ENCODE assay signal across 25 cellular contexts in genomic region chr20:37948956-37949355, GRCh38. TPM values are rescaled to one million over a fixed set of nuclear protein-coding genes. Genes with fewer than 3 reads are reported as not detected.
"Had no signal": no experiment of that assay in that cellular context is flagged by ENCODE, and none has a peak within 500 bp of the region (broad histone marks: within the 10 kb centered on the region; RNA-seq: fewer than 3 reads in every experiment).

No MANE protein-coding gene starts in this region.

- ATAC-seq: activated CD4-positive, alpha-beta T cell treated with anti-CD3 and anti-CD28 coated beads for 36 hours; esophagus mucosa; heart right ventricle; naive thymus-derived CD4-positive, alpha-beta T cell; stimulated activated naive B cell treated with anti-CD40 and anti-IgM and Interleukin-4, amounts not matched to agents 10 μg/mL and 1 μg/mL and 100 μg/mL, for 72 hours; upper lobe of right lung had no signal

- H3K36me3 ChIP-seq: heart right ventricle, sigmoid colon, upper lobe of right lung had no signal

- H3K9me3 ChIP-seq: sigmoid colon, testis, upper lobe of right lung had no signal

- H3K27me3 Mint-ChIP-seq: activated naive CD4-positive, alpha-beta T cell treated with anti-CD3 and anti-CD28 coated beads, Interleukin-2, amount 50 U/mL, for 24 hours; brain had no signal

- H3K9me3 Mint-ChIP-seq: T-helper 1 cell treated with Interleukin-12 subunit alpha and Interleukin-12 subunit beta and Interleukin-4 antibody, amounts not matched to agents 30 μg/mL and 1 μg/mL, for 36 hours had no signal

- H3K27ac Mint-ChIP-seq: activated B cell treated with CpG ODN at 0.5 μM for 24 hours; activated CD4-positive, alpha-beta T cell treated with anti-CD3 and anti-CD28 coated beads for 36 hours; activated naive CD4-positive, alpha-beta T cell treated with anti-CD3 and anti-CD28 coated beads, Interleukin-2, amount 50 U/mL, for 24 hours; brain; naive thymus-derived CD4-positive, alpha-beta T cell; stimulated activated naive B cell treated with anti-CD40 and anti-IgM and Interleukin-4, amounts not matched to agents 10 μg/mL and 1 μg/mL and 100 μg/mL, for 72 hours; T-helper 1 cell treated with Interleukin-12 subunit alpha and Interleukin-12 subunit beta and Interleukin-4 antibody, amounts not matched to agents 30 μg/mL and 1 μg/mL, for 36 hours had no signal

- H3K4me1 Mint-ChIP-seq: activated B cell treated with CpG ODN at 0.5 μM for 24 hours; activated CD4-positive, alpha-beta T cell treated with anti-CD3 and anti-CD28 coated beads for 36 hours; activated naive CD4-positive, alpha-beta T cell treated with anti-CD3 and anti-CD28 coated beads, Interleukin-2, amount 50 U/mL, for 24 hours; naive thymus-derived CD4-positive, alpha-beta T cell; stimulated activated naive B cell treated with anti-CD40 and anti-IgM and Interleukin-4, amounts not matched to agents 10 μg/mL and 1 μg/mL and 100 μg/mL, for 72 hours had no signal

- H3K27me3 ChIP-seq: heart right ventricle, testis, upper lobe of right lung had no signal

- H3K4me1 ChIP-seq: heart right ventricle, sigmoid colon, testis, upper lobe of right lung had no signal

- DNase-seq: activated B cell treated with CpG ODN at 0.5 μM for 24 hours; activated CD4-positive, alpha-beta T cell treated with anti-CD3 and anti-CD28 coated beads for 36 hours; activated CD4-positive, alpha-beta T cell treated with anti-CD3 and anti-CD28 coated beads, Interleukin-2, amount 50 U/mL, for 4 hours; activated gamma-delta T cell treated with Interleukin-2 at 50 U/mL for 16 hours; activated T-cell treated with anti-CD3 and anti-CD28 coated beads for 4 hours; anterior cingulate cortex; dermis blood vessel endothelial cell; effector memory CD4-positive, alpha-beta T cell; heart right ventricle; naive thymus-derived CD4-positive, alpha-beta T cell; sigmoid colon; stimulated activated CD4-positive, alpha-beta T cell treated with anti-CD3 and anti-CD28 coated beads, Interleukin-2, amount 100 ng/mL, for 48 hours; stimulated activated CD8-positive, alpha-beta memory T cell treated with anti-CD3 and anti-CD28 coated beads, Interleukin-4, amount 100 ng/mL, for 48 hours; stimulated activated naive B cell treated with anti-CD40 and anti-IgM and Interleukin-4, amounts not matched to agents 10 μg/mL and 1 μg/mL and 100 μg/mL, for 72 hours; T1000; testis; upper lobe of right lung had no signal

- H3K36me3 Mint-ChIP-seq: activated naive CD4-positive, alpha-beta T cell treated with anti-CD3 and anti-CD28 coated beads, Interleukin-2, amount 50 U/mL, for 24 hours had no signal

- H3K27ac ChIP-seq: heart right ventricle, sigmoid colon, testis, upper lobe of right lung had no signal

- H3K4me3 Mint-ChIP-seq: activated B cell treated with CpG ODN at 0.5 μM for 24 hours; activated CD4-positive, alpha-beta T cell treated with anti-CD3 and anti-CD28 coated beads for 36 hours; activated naive CD4-positive, alpha-beta T cell treated with anti-CD3 and anti-CD28 coated beads, Interleukin-2, amount 50 U/mL, for 24 hours; brain; naive thymus-derived CD4-positive, alpha-beta T cell; neural crest cell; stimulated activated naive B cell treated with anti-CD40 and anti-IgM and Interleukin-4, amounts not matched to agents 10 μg/mL and 1 μg/mL and 100 μg/mL, for 72 hours; T-helper 1 cell treated with Interleukin-12 subunit alpha and Interleukin-12 subunit beta and Interleukin-4 antibody, amounts not matched to agents 30 μg/mL and 1 μg/mL, for 36 hours had no signal

- H3K4me3 ChIP-seq: heart right ventricle, sigmoid colon, smooth muscle cell, testis, upper lobe of right lung had no signal

RNA-seq across cellular contexts. Expression of gene VSTM2L, which starts 46.0 kb away (rescaled TPM):
- total RNA-seq: activated B cell treated with CpG ODN at 0.5 μM for 24 hours; activated CD4-positive, alpha-beta T cell treated with anti-CD3 and anti-CD28 coated beads for 36 hours; activated CD8-positive, alpha-beta memory T cell treated with anti-CD3 and anti-CD28 coated beads for 36 hours; endothelial cell of umbilical vein had no signal
